ENCODE assay signal across 26 cellular contexts in genomic region chr20:63147532-63147931, GRCh38.
"Had no signal": no experiment of that assay in that cellular context is flagged by ENCODE, and none has a peak within 500 bp of the region (broad histone marks: within the 10 kb centered on the region; RNA-seq: fewer than 3 reads in every experiment).

No MANE protein-coding gene starts in this region.

- FAIRE-seq: endometrium, islet of Langerhans had no signal

- ATAC-seq: effector memory CD8-positive, alpha-beta T cell; heart right ventricle; left cardiac atrium; left lung; mucosa of descending colon; natural killer cell treated with Interleukin-12 subunit alpha and Interleukin-12 subunit beta and Interleukin-15 and Interleukin-18, amount 100 ng/mL, for 72 hours; stimulated activated effector memory CD8-positive, alpha-beta T cell treated with anti-CD3 and anti-CD28 coated beads, Interleukin-12 subunit alpha, Interleukin-12 subunit beta, amount 100 ng/mL, for 72 hours had no signal

- H3K27ac ChIP-seq: esophagus squamous epithelium, heart right ventricle, left lung, neutrophil, prostate gland, right atrium auricular region, sigmoid colon, stomach, thyroid gland, vagina had no signal

- H3K4me3 ChIP-seq: esophagus squamous epithelium, heart right ventricle, left lung, mucosa of descending colon, prostate gland, right atrium auricular region, sigmoid colon, stomach, thyroid gland, vagina had no signal

- H3K9me3 ChIP-seq: neutrophil, prostate gland, thyroid gland, vagina had no signal

- H3K4me1 ChIP-seq: left lung, prostate gland, right atrium auricular region, thyroid gland had no signal

- DNase-seq: effector memory CD8-positive, alpha-beta T cell; erythroblast; esophagus squamous epithelium; foreskin melanocyte; glutamatergic neuron; heart right ventricle; hippocampal formation; left cardiac atrium; left lung; mesenchymal stem cell; mucosa of descending colon; naive B cell; sigmoid colon; stimulated activated CD4-positive, alpha-beta T cell treated with anti-CD3 and anti-CD28 coated beads, Interleukin-2, amount 100 ng/mL, for 24 hours; stimulated activated CD4-positive, alpha-beta T cell treated with anti-CD3 and anti-CD28 coated beads, Interleukin-4, amount 100 ng/mL, for 24 hours; stimulated activated naive CD4-positive, alpha-beta T cell treated with Interleukin-2 at 50 U/mL for 16 hours; stomach; thyroid gland had no signal

- H3K27me3 ChIP-seq: thyroid gland, vagina had no signal

- H3K36me3 ChIP-seq: esophagus squamous epithelium, heart right ventricle, left lung, neutrophil, prostate gland, right atrium auricular region, sigmoid colon, stomach, thyroid gland, vagina had no signal
